8 cellular contexts compared by ENCODE assay signal in the genomic region with DNA sequence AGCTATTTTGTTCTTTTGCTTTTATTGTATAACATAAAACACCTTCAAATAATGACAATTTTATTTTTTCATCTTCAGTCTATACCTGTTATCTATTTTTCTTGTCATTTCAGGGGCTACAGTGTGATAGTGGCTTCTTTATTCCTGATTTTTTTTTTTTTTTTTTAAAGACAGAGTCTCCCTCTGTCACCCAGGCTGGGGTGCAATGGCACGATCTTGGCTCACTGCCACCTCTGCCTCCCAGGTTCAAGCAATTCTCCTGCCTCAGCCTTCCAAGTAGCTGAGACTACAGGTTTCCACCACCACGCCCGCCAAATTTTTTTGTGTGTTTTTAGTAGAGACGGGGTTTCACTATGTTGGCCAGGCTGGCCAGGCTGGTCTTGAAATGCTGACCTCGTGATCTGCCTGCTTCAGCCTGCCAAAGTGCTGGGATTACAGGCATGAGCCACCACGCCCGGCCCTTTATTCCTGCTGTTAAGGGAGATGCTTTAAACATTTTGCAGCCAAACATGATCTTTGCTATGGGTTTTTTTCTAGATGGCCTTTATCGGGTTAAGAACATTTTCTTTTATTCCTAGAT. TPM values are rescaled to one million over a fixed set of nuclear protein-coding genes. Genes with fewer than 3 reads are reported as not detected.
"Had no signal": no experiment of that assay in that cellular context is flagged by ENCODE, and none has a peak within 500 bp of the region (broad histone marks: within the 10 kb centered on the region; RNA-seq: fewer than 3 reads in every experiment).

No MANE protein-coding gene starts in this region.

RNA-seq across cellular contexts. Expression of a gene that starts 12.5 kb away (rescaled TPM):
- total RNA-seq: activated B cell treated with CpG ODN at 0.5 μM for 24 hours; activated CD8-positive, alpha-beta T cell treated with anti-CD3 and anti-CD28 coated beads for 36 hours; astrocyte; dermis microvascular lymphatic vessel endothelial cell; endothelial cell of umbilical vein; epithelial cell of proximal tubule had no signal
- polyA plus RNA-seq: endothelial cell of umbilical vein, fibroblast of lung had no signal

RNA-seq across cellular contexts. Expression of a gene that starts 33.4 kb away (rescaled TPM):
- total RNA-seq: T-helper 2 cell treated with Interferon-gamma antibody and Interleukin-4, amounts not matched to agents 100 ng/mL and 5 ng/mL, for 36 hours had no signal

RNA-seq across cellular contexts. Expression of a gene that starts 49.2 kb away (rescaled TPM):
- total RNA-seq: activated CD8-positive, alpha-beta T cell treated with anti-CD3 and anti-CD28 coated beads for 36 hours; T-helper 2 cell treated with Interferon-gamma antibody and Interleukin-4, amounts not matched to agents 100 ng/mL and 5 ng/mL, for 36 hours had no signal
